ENCODE assay signal across 8 cellular contexts in the genomic region with DNA sequence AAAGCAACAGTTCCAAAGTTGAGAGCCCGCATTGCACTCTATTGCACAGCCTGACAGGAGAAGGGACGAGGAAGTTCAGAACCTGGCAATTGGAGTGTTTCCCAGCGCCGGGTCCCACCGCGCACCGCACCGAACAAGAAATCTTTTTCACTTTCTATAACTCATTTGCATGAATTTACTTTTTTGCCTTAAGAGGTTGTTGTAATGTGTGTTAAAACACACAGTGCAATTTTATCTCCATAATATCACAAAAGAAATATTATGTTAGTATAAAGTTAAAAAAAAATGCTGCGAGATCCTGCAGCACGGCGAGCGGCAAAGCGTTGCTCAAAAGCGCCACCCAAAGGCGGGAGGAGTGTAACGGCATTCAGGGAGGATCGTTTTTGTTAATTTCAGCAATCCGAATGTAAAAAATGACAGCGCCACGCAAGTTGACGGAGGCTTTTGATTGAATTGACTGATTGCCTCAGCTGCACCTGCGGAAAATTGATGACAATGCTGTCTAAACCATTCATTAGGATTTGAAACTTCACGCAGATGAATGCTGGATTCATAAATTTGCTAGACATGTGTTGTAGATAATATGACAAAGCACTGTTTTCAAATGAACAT.
DNase-seq lines count a peak whose midpoint lies in the region; ATAC-seq and TF ChIP-seq lines count a peak whose summit lies in the region.

No MANE protein-coding gene starts in this region.

- H3K27me3 ChIP-seq in brain microvascular endothelial cell (replicated peaks) (no peaks in the 10 kb centered on the region), kidney epithelial cell (ENCODE audit: control insufficient read depth, insufficient read depth, low read length) (peaks cover 3% of the 10 kb centered on the region)

- TF ChIP-seq CTCF in brain microvascular endothelial cell (IDR thresholded peaks at IDR 0.05; ENCODE audit: low read depth, low read length, missing control alignments) = peak; percentile 58
- peak; percentile 82 for TF ChIP-seq CTCF in kidney epithelial cell (IDR thresholded peaks at IDR 0.05; ENCODE audit: insufficient read depth, low read length, poor library complexity, severe bottlenecking)

- no peaks in the 10 kb centered on the region for H3K36me3 ChIP-seq in brain microvascular endothelial cell (replicated peaks)
- no peaks in the 10 kb centered on the region for H3K36me3 ChIP-seq in kidney epithelial cell (ENCODE audit: control insufficient read depth, insufficient read depth, low read length)

- ATAC-seq in stimulated activated naive CD8-positive, alpha-beta T cell treated with anti-CD3 and anti-CD28 coated beads, Interleukin-15, Interleukin-2, amounts not matched to agents 100 U/mL and 50 U/mL, for 24 hours = no peak
- ATAC-seq in HG02798 (IDR thresholded peaks at IDR 0.05; ENCODE audit: poor library complexity, unreplicated experiment) (no peak), GM19467 (IDR thresholded peaks at IDR 0.05; ENCODE audit: unreplicated experiment) (no peak)

- H3K4me3 ChIP-seq in brain microvascular endothelial cell (ENCODE audit: low read depth, low read length) = no peak overlapping the region
- peak overlapping the region; percentile 15 for H3K4me3 ChIP-seq in kidney epithelial cell (ENCODE audit: low read depth, low read length)

- in situ Hi-C loops in brain microvascular endothelial cell (cut with HindIII; ENCODE audit: low pct_ligation_motif_present, low sequenced_read_pairs) = no loop called here

- no peak overlapping the region for H3K27ac ChIP-seq in brain microvascular endothelial cell

- DNase-seq in CD1c-positive myeloid dendritic cell (ENCODE audit: extremely low spot score) = peak; percentile 16
- DNase-seq in LHCN-M2 (ENCODE audit: low read depth) = peak; percentile 12
- peak; percentile 10 for DNase-seq in brain microvascular endothelial cell
- no peak for DNase-seq in kidney epithelial cell (ENCODE audit: low read depth)
- peak; percentile 24 for DNase-seq in stimulated activated naive CD8-positive, alpha-beta T cell treated with anti-CD3 and anti-CD28 coated beads, Interleukin-15, Interleukin-2, amounts not matched to agents 100 U/mL and 50 U/mL, for 24 hours
- no peak for DNase-seq in NCI-H226

Comparison
In these comparisons a context has a peak if more than half of its experiments do, and no peak if none do; other contexts are left out.
1. DNase-seq: peak in CD1c-positive myeloid dendritic cell (single experiment), LHCN-M2 (single experiment), brain microvascular endothelial cell (single experiment) and stimulated activated naive CD8-positive, alpha-beta T cell treated with anti-CD3 and anti-CD28 coated beads, Interleukin-15, Interleukin-2, amounts not matched to agents 100 U/mL and 50 U/mL, for 24 hours (single experiment); none in kidney epithelial cell (single experiment) and NCI-H226 (single experiment).